ENCODE assay signal across 14 cellular contexts in genomic region chr9:82492274-82492673, GRCh38.
"Had no signal": no experiment of that assay in that cellular context is flagged by ENCODE, and none has a peak within 500 bp of the region (broad histone marks: within the 10 kb centered on the region; RNA-seq: fewer than 3 reads in every experiment).

No MANE protein-coding gene starts in this region.

- H3K27me3 Mint-ChIP-seq: activated T-cell treated with anti-CD3 and anti-CD28 coated beads, Interleukin-2, amount 50 U/mL, for 24 hours had no signal

- H3K4me3 Mint-ChIP-seq: activated T-cell treated with anti-CD3 and anti-CD28 coated beads, Interleukin-2, amount 50 U/mL, for 24 hours; neural progenitor cell had no signal

- H3K27ac ChIP-seq: body of pancreas, neural progenitor cell, pancreas, skin epidermis, tibial artery had no signal

- H3K36me3 Mint-ChIP-seq: neural progenitor cell had no signal

- H3K4me2 ChIP-seq: neural progenitor cell had no signal

- H2AFZ ChIP-seq: neural progenitor cell had no signal

- H3K27me3 ChIP-seq: body of pancreas, neural progenitor cell, pancreas, tibial artery had no signal

- H3K9me3 ChIP-seq: body of pancreas, pancreas, tibial artery had no signal

- H3K4me3 ChIP-seq: body of pancreas, neural progenitor cell, pancreas, skin epidermis, tibial artery had no signal

- H3K9ac ChIP-seq: neural progenitor cell had no signal

- DNase-seq: activated CD4-positive, alpha-beta T cell treated with anti-CD3 and anti-CD28 coated beads, Interleukin-2, amount 50 U/mL, for 4 hours; activated effector memory CD4-positive, alpha-beta T cell treated with anti-CD3 and anti-CD28 coated beads, Interleukin-2, amount 50 U/mL, for 16 hours; activated T-cell treated with anti-CD3 and anti-CD28 coated beads, Interleukin-2, amount 50 U/mL, for 24 hours; amniotic stem cell; body of pancreas; cerebellar nuclear complex; hippocampal formation; kidney glomerular epithelial cell; pancreas; tibial artery had no signal

- H3K36me3 ChIP-seq: neural progenitor cell, pancreas, tibial artery had no signal

- FAIRE-seq: pancreas had no signal

- ATAC-seq: activated CD4-positive, CD25-positive, alpha-beta regulatory T cell treated with anti-CD3 and anti-CD28 coated beads, Interleukin-2, amount 50 U/mL, for 24 hours; activated naive CD4-positive, alpha-beta T cell treated with anti-CD3 and anti-CD28 coated beads, Interleukin-2, amount 50 U/mL, for 72 hours; body of pancreas; pancreas had no signal

- H3K27ac Mint-ChIP-seq: activated naive CD4-positive, alpha-beta T cell treated with anti-CD3 and anti-CD28 coated beads, Interleukin-2, amount 50 U/mL, for 72 hours; activated T-cell treated with anti-CD3 and anti-CD28 coated beads, Interleukin-2, amount 50 U/mL, for 24 hours; neural progenitor cell had no signal
